Comparison of ENCODE assay signal across 1 cellular context in genomic region chr5:90939208-90939607, GRCh38.
TF ChIP-seq lines count a peak whose summit lies in the region.

No MANE protein-coding gene starts in this region.

TF ChIP-seq in GM23338, 12 proteins besides CTCF, POLR2A, EP300 and RAD21 (continued from another document):
- no peak for TF ChIP-seq ZNF462 (CRISPR knock-in tag; IDR thresholded peaks at IDR 0.05)
- no peak for TF ChIP-seq REST (IDR thresholded peaks at IDR 0.05; ENCODE audit: unreplicated experiment)
- TF ChIP-seq EZH2 (IDR thresholded peaks at IDR 0.05; ENCODE audit: low read depth, unreplicated experiment): no peak
- no peak for TF ChIP-seq ZNF114 (CRISPR knock-in tag; IDR thresholded peaks at IDR 0.05)
